8 cellular contexts compared by ENCODE assay signal in the genomic region with DNA sequence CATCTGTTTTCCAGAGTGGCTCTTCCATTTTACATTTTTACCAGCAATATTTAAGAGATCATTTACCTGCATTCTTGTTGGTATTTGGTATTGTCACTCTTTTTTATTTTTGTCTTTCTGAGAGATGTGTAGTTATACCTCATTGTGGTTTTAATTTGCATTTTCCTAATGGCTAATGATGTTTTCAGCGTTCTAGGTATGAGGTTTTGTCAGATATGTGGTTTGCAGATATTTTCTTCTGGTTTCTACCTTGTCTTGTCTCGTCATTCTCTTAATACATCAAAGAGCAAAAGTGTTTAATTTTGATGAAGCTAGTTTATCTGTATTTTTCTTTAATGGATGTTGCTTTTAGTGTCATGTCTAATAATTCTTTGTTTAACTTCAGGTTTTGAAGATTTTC. TPM values are rescaled to one million over a fixed set of nuclear protein-coding genes. Genes with fewer than 3 reads are reported as not detected.
DNase-seq lines count a peak whose midpoint lies in the region; ATAC-seq lines count a peak whose summit lies in the region.
"Not testable (repeated sequence)": the region's sequence is repeated elsewhere in the genome, so short reads cannot be mapped to it uniquely, and the experiment has no call there.
"Had no signal": no experiment of that assay in that cellular context is flagged by ENCODE, and none has a peak within 500 bp of the region (broad histone marks: within the 10 kb centered on the region; RNA-seq: fewer than 3 reads in every experiment).

No MANE protein-coding gene starts in this region.

- not testable (repeated sequence) for H3K27me3 ChIP-seq in naive thymus-derived CD4-positive, alpha-beta T cell (ENCODE audit: control insufficient read depth in 2 of 2, insufficient read depth in 2 of 2, low read length in 2 of 2)

- not testable (repeated sequence) for H3K4me1 Mint-ChIP-seq in activated CD8-positive, alpha-beta T cell treated with anti-CD3 and anti-CD28 coated beads, Interleukin-2, amount 10 ng/mL, durations not matched to agents 7 days and 5 days (ENCODE audit: low read depth); naive thymus-derived CD4-positive, alpha-beta T cell

- H3K36me3 Mint-ChIP-seq in activated CD8-positive, alpha-beta T cell treated with anti-CD3 and anti-CD28 coated beads, Interleukin-2, amount 10 ng/mL, durations not matched to agents 7 days and 5 days (ENCODE audit: low read depth); naive thymus-derived CD4-positive, alpha-beta T cell: not testable (repeated sequence)

- H3K9me3 ChIP-seq in naive thymus-derived CD4-positive, alpha-beta T cell (ENCODE audit: control insufficient read depth in 2 of 3, low read length in 3 of 3), result not testable (repeated sequence)

- not testable (repeated sequence) for H3K27ac ChIP-seq in naive thymus-derived CD4-positive, alpha-beta T cell (ENCODE audit: low read depth, low read length)

- peak; percentile 63 for ATAC-seq in GM18498 (IDR thresholded peaks at IDR 0.05; ENCODE audit: unreplicated experiment)
- peak; percentile 48 for ATAC-seq in GM19324 (IDR thresholded peaks at IDR 0.05; ENCODE audit: low FRiP score, unreplicated experiment)
- ATAC-seq in GM21515 (IDR thresholded peaks at IDR 0.05; ENCODE audit: unreplicated experiment), result peak; percentile 63
- peak; percentile 84 for ATAC-seq in HG02884 (IDR thresholded peaks at IDR 0.05; ENCODE audit: unreplicated experiment)
- peak; percentile 80 for ATAC-seq in HG03378 (IDR thresholded peaks at IDR 0.05; ENCODE audit: unreplicated experiment)
- peak; percentile 20 for ATAC-seq in activated CD8-positive, alpha-beta T cell treated with anti-CD3 and anti-CD28 coated beads, Interleukin-2, amount 10 ng/mL, durations not matched to agents 7 days and 5 days
- ATAC-seq in naive thymus-derived CD4-positive, alpha-beta T cell, result peak; percentile 36

- not testable (repeated sequence) for H3K27me3 Mint-ChIP-seq in activated CD8-positive, alpha-beta T cell treated with anti-CD3 and anti-CD28 coated beads, Interleukin-2, amount 10 ng/mL, durations not matched to agents 7 days and 5 days (ENCODE audit: low read depth); naive thymus-derived CD4-positive, alpha-beta T cell

- H3K4me3 Mint-ChIP-seq in activated CD8-positive, alpha-beta T cell treated with anti-CD3 and anti-CD28 coated beads, Interleukin-2, amount 10 ng/mL, durations not matched to agents 7 days and 5 days; naive thymus-derived CD4-positive, alpha-beta T cell: not testable (repeated sequence)

- CTCF ChIA-PET in activated CD8-positive, alpha-beta T cell treated with anti-CD3 and anti-CD28 coated beads, Interleukin-2, amount 10 ng/mL, durations not matched to agents 7 days and 5 days (lab: Charles Lee); naive thymus-derived CD4-positive, alpha-beta T cell (lab: Charles Lee): not testable (repeated sequence)

- not testable (repeated sequence) for H3K36me3 ChIP-seq in naive thymus-derived CD4-positive, alpha-beta T cell (ENCODE audit: control insufficient read depth in 2 of 3, insufficient read depth in 3 of 3, low read length in 3 of 3)

- not testable (repeated sequence) for H3K9me3 Mint-ChIP-seq in activated CD8-positive, alpha-beta T cell treated with anti-CD3 and anti-CD28 coated beads, Interleukin-2, amount 10 ng/mL, durations not matched to agents 7 days and 5 days (ENCODE audit: insufficient read depth); naive thymus-derived CD4-positive, alpha-beta T cell

- not testable (repeated sequence) for H3K4me3 ChIP-seq in naive thymus-derived CD4-positive, alpha-beta T cell (ENCODE audit: low read length)

- not testable (repeated sequence) for H3K27ac Mint-ChIP-seq in activated CD8-positive, alpha-beta T cell treated with anti-CD3 and anti-CD28 coated beads, Interleukin-2, amount 10 ng/mL, durations not matched to agents 7 days and 5 days; naive thymus-derived CD4-positive, alpha-beta T cell

- H3K4me1 ChIP-seq in naive thymus-derived CD4-positive, alpha-beta T cell (ENCODE audit: control insufficient read depth in 2 of 2, insufficient read depth in 2 of 2, low read length in 2 of 2), result not testable (repeated sequence)

- DNase-seq in activated CD8-positive, alpha-beta T cell treated with anti-CD3 and anti-CD28 coated beads, Interleukin-2, amount 10 ng/mL, durations not matched to agents 7 days and 5 days; naive thymus-derived CD4-positive, alpha-beta T cell: not testable (repeated sequence)

- intact Hi-C loops in naive thymus-derived CD4-positive, alpha-beta T cell (cut with micrococcal nuclease), result not testable (repeated sequence)

- POLR2A ChIA-PET in activated CD8-positive, alpha-beta T cell treated with anti-CD3 and anti-CD28 coated beads, Interleukin-2, amount 10 ng/mL, durations not matched to agents 7 days and 5 days (lab: Charles Lee); naive thymus-derived CD4-positive, alpha-beta T cell (lab: Charles Lee): not testable (repeated sequence)

RNA-seq across cellular contexts. Expression of a gene that starts 39.5 kb away (rescaled TPM):
- total RNA-seq in activated CD8-positive, alpha-beta T cell treated with anti-CD3 and anti-CD28 coated beads, Interleukin-2, amount 10 ng/mL, durations not matched to agents 7 days and 5 days, result under 1 TPM; 0.39 to 0.53 TPM
- 1 to 10 TPM; 4.2 to 6.5 (median 4.9) TPM for total RNA-seq in naive thymus-derived CD4-positive, alpha-beta T cell
- under 1 TPM; 0.18 to 0.37 TPM for polyA plus RNA-seq in naive thymus-derived CD4-positive, alpha-beta T cell
- total RNA-seq: SK-MEL-5 had no signal

Comparison
In these comparisons a context has a peak if more than half of its experiments do, and no peak if none do; other contexts are left out.
1. ATAC-seq: peak in every context shown above with its lines; median percentile 84 in HG02884; 80 in HG03378; 63 in GM18498; 63 in GM21515; 48 in GM19324; 36 in naive thymus-derived CD4-positive, alpha-beta T cell; 20 in activated CD8-positive, alpha-beta T cell treated with anti-CD3 and anti-CD28 coated beads, Interleukin-2, amount 10 ng/mL, durations not matched to agents 7 days and 5 days.